ENCODE assay signal across 8 cellular contexts in genomic region chr14:35814371-35815005, GRCh38. TPM values are rescaled to one million over a fixed set of nuclear protein-coding genes. Genes with fewer than 3 reads are reported as not detected.
A peak's percentile ranks its signal among the peaks of the same experiment; 100 is the strongest.
DNase-seq lines count a peak whose midpoint lies in the region; ATAC-seq and TF ChIP-seq lines count a peak whose summit lies in the region.

No MANE protein-coding gene starts in this region.

- intact Hi-C loops in Caco-2 (cut with micrococcal nuclease; ENCODE audit: unreplicated experiment), result loop anchor here (5.0 to 10.0 kb wide), 3 partner anchors 127 to 380 kb away; partner anchors contain the start of gene INSM2
- intact Hi-C loops in activated naive CD4-positive, alpha-beta T cell treated with anti-CD3 and anti-CD28 coated beads for 36 hours (cut with micrococcal nuclease), result loop anchor here (1.0 to 10.0 kb wide), 3 partner anchors 376 to 590 kb away; no protein-coding TSS in a partner anchor

- H4K20me1 ChIP-seq in hepatocyte (ENCODE audit: insufficient read depth, poor library complexity, severe bottlenecking), result no peaks in the 10 kb centered on the region

- H3K27ac ChIP-seq in SK-N-MC (no peak overlapping the region), hepatocyte (no peak overlapping the region)

- H3K9me3 ChIP-seq in Caco-2 (no peaks in the 10 kb centered on the region), SK-N-MC (ENCODE audit: low read depth, low read length) (0 out of 2 replicates have a peak, but pooled peaks cover 2% of the 10 kb centered on the region), hepatocyte (ENCODE audit: low read depth) (no peaks in the 10 kb centered on the region)

- no peaks in the 10 kb centered on the region for H3K4me1 ChIP-seq in Caco-2
- no peaks in the 10 kb centered on the region for H3K4me1 ChIP-seq in hepatocyte (ENCODE audit: insufficient read depth)

- CTCF ChIA-PET in Caco-2 (lab: Charles Lee), result no interaction called here
- CTCF ChIA-PET in activated naive CD4-positive, alpha-beta T cell treated with anti-CD3 and anti-CD28 coated beads for 36 hours (lab: Charles Lee), result interaction anchor here (0.7 to 4.4 kb wide), 19 partner anchors 9 to 399 kb away, joined by 3 to 27 read pairs (median 4); partner anchors contain the start of gene BRMS1L

- no peaks in the 10 kb centered on the region for H3K36me3 Mint-ChIP-seq in Caco-2 (ENCODE audit: insufficient read depth, unreplicated experiment)
- H3K36me3 Mint-ChIP-seq in activated naive CD4-positive, alpha-beta T cell treated with anti-CD3 and anti-CD28 coated beads for 36 hours (ENCODE audit: low read depth), result no peaks in the 10 kb centered on the region

- H3K27ac Mint-ChIP-seq in Caco-2 (ENCODE audit: unreplicated experiment), result no peak overlapping the region
- H3K27ac Mint-ChIP-seq in activated naive CD4-positive, alpha-beta T cell treated with anti-CD3 and anti-CD28 coated beads for 36 hours, result no peak overlapping the region

- BruUV-seq in Caco-2 (replicated peaks; lab: Mats Ljungman, UMichigan), result no TSS peak

- H3K9ac ChIP-seq in SK-N-MC (ENCODE audit: insufficient read length), result no peak overlapping the region

- ATAC-seq in GM19463 (IDR thresholded peaks at IDR 0.05; ENCODE audit: unreplicated experiment), result peak; percentile 79
- no peak for ATAC-seq in HG03025 (IDR thresholded peaks at IDR 0.05; ENCODE audit: low FRiP score, unreplicated experiment)

- POLR2A ChIA-PET in Caco-2 (lab: Charles Lee), result no interaction called here

- H3K27me3 Mint-ChIP-seq in Caco-2 (ENCODE audit: insufficient read depth, unreplicated experiment), result peaks cover 4% of the 10 kb centered on the region
- no peaks in the 10 kb centered on the region for H3K27me3 Mint-ChIP-seq in activated naive CD4-positive, alpha-beta T cell treated with anti-CD3 and anti-CD28 coated beads for 36 hours (ENCODE audit: low read depth)

- H3K4me1 Mint-ChIP-seq in Caco-2 (ENCODE audit: low read depth, unreplicated experiment), result peaks cover under 1% of the 10 kb centered on the region
- H3K4me1 Mint-ChIP-seq in activated naive CD4-positive, alpha-beta T cell treated with anti-CD3 and anti-CD28 coated beads for 36 hours (ENCODE audit: low read depth), result peaks cover 6% of the 10 kb centered on the region

- H3K36me3 ChIP-seq in Caco-2 (ENCODE audit: control insufficient read depth, insufficient read depth, low read length) (no peaks in the 10 kb centered on the region), SK-N-MC (ENCODE audit: insufficient read depth, low read length) (no peaks in the 10 kb centered on the region), hepatocyte (replicated peaks; ENCODE audit: insufficient read depth, low read depth) (no peaks in the 10 kb centered on the region)

- no peaks in the 10 kb centered on the region for H3K9me2 ChIP-seq in hepatocyte (replicated peaks; ENCODE audit: insufficient read depth)

- H2AFZ ChIP-seq in hepatocyte, result no peak overlapping the region

- H3K4me3 ChIP-seq in Caco-2 (ENCODE audit: low read depth, low read length), result no peak overlapping the region
- H3K4me3 ChIP-seq in LNCaP clone FGC (ENCODE audit: low read depth, low read length), result no peak overlapping the region
- no peak overlapping the region for H3K4me3 ChIP-seq in SK-N-MC
- H3K4me3 ChIP-seq in hepatocyte, result no peak overlapping the region

- no peak overlapping the region for H3K4me3 Mint-ChIP-seq in Caco-2 (ENCODE audit: unreplicated experiment)
- H3K4me3 Mint-ChIP-seq in activated naive CD4-positive, alpha-beta T cell treated with anti-CD3 and anti-CD28 coated beads for 36 hours, result no peak overlapping the region

- no peaks in the 10 kb centered on the region for H3K79me2 ChIP-seq in hepatocyte

- no peak overlapping the region for H3K4me2 ChIP-seq in hepatocyte

- DNase-seq in Caco-2 (peak; percentile 65 to 77), LNCaP clone FGC (ENCODE audit: low read depth) (no peak), SK-N-MC (ENCODE audit: low read depth, low spot score) (peak; percentile 44), hepatocyte (ENCODE audit: low spot score) (peak; percentile 69)
- peak; percentile 91 for DNase-seq in activated naive CD4-positive, alpha-beta T cell treated with anti-CD3 and anti-CD28 coated beads for 36 hours
- peak; percentile 54 to 78 for DNase-seq in stimulated activated CD4-positive, alpha-beta T cell treated with anti-CD3 and anti-CD28 coated beads, Interleukin-1b, Interleukin-23, amount 100 ng/mL, for 1 hour (ENCODE audit: low read depth in 2 of 2)

- WGBS in hepatocyte (ENCODE audit: low lambda C conversion rate, missing lambda C conversion rate), result 38% methylated on average over 3 of the region's 3 CpGs

- H3K9me3 Mint-ChIP-seq in Caco-2 (ENCODE audit: unreplicated experiment), result peaks cover 10% of the 10 kb centered on the region
- no peaks in the 10 kb centered on the region for H3K9me3 Mint-ChIP-seq in activated naive CD4-positive, alpha-beta T cell treated with anti-CD3 and anti-CD28 coated beads for 36 hours

- H3K27me3 ChIP-seq in Caco-2 (replicated peaks; ENCODE audit: control insufficient read depth, insufficient read depth, low read length) (no peaks in the 10 kb centered on the region), hepatocyte (no peaks in the 10 kb centered on the region)

- TF ChIP-seq CTCF in Caco-2 (IDR thresholded peaks at IDR 0.05; ENCODE audit: insufficient read depth in 1 of 2, low read depth in 1 of 2, low read length in 1 of 2, severe bottlenecking in 1 of 2, unreplicated experiment in 1 of 2), result peak; percentile 59 to 63
- peak; percentile 73 for TF ChIP-seq CTCF in LNCaP clone FGC (IDR thresholded peaks at IDR 0.05; ENCODE audit: control insufficient read depth, extremely low read depth, insufficient read depth)
- peak; percentile 46 for TF ChIP-seq CTCF in hepatocyte (IDR thresholded peaks at IDR 0.05; ENCODE audit: poor library complexity)

RNA-seq across cellular contexts. Expression of gene RALGAPA1, which starts 5.4 kb away (rescaled TPM):
- total RNA-seq in Caco-2 (2022) (28.9 and 29.2 TPM in 2 replicates), hepatocyte (41.6 and 50.3 TPM in 2 replicates)
- 10 to 100 TPM; 18.6 to 21.0 TPM for total RNA-seq in activated naive CD4-positive, alpha-beta T cell treated with anti-CD3 and anti-CD28 coated beads for 36 hours
- 14.0 and 19.2 TPM in 2 replicates for polyA plus RNA-seq in hepatocyte

RNA-seq across cellular contexts. Expression of gene BRMS1L, which starts 11.7 kb away (rescaled TPM):
- total RNA-seq in Caco-2 (2022) (10.4 and 11.4 TPM in 2 replicates), hepatocyte (12.6 and 14.2 TPM in 2 replicates)
- total RNA-seq in activated naive CD4-positive, alpha-beta T cell treated with anti-CD3 and anti-CD28 coated beads for 36 hours, result 1 to 10 TPM; 4.4 to 5.3 TPM
- polyA plus RNA-seq in hepatocyte, result 11.5 and 14.6 TPM in 2 replicates
